16 cellular contexts compared by ENCODE assay signal in genomic region chr1:1157033-1157365, GRCh38. TPM values are rescaled to one million over a fixed set of nuclear protein-coding genes. Genes with fewer than 3 reads are reported as not detected.
DNase-seq lines count a peak whose midpoint lies in the region; ATAC-seq and TF ChIP-seq lines count a peak whose summit lies in the region.
"Had no signal": no experiment of that assay in that cellular context is flagged by ENCODE, and none has a peak within 500 bp of the region (broad histone marks: within the 10 kb centered on the region; RNA-seq: fewer than 3 reads in every experiment).

No MANE protein-coding gene starts in this region.

- H3K9me3 Mint-ChIP-seq in activated CD4-positive, alpha-beta T cell treated with anti-CD3 and anti-CD28 coated beads for 36 hours (ENCODE audit: low read depth) = peaks cover 23% of the 10 kb centered on the region
- H3K9me3 Mint-ChIP-seq in H9 = peaks cover 29 to 36% of the 10 kb centered on the region in 2 experiments

- no peak overlapping the region for H2BK20ac ChIP-seq in H9 (ENCODE audit: low read depth, low read length, poor library complexity, severe bottlenecking)

- H3K18ac ChIP-seq in H9 (ENCODE audit: insufficient read length, low read depth, low read length) (no peak overlapping the region), neuronal stem cell (ENCODE audit: low read length) (peak overlapping the region; percentile 94)

- H3K27ac Mint-ChIP-seq in activated CD4-positive, alpha-beta T cell treated with anti-CD3 and anti-CD28 coated beads for 36 hours = no peak overlapping the region
- H3K27ac Mint-ChIP-seq in H9 = no peak overlapping the region; a peak in 1 of 7 replicates

- CTCF ChIA-PET in activated CD4-positive, alpha-beta T cell treated with anti-CD3 and anti-CD28 coated beads for 36 hours (lab: Charles Lee) = no interaction called here

- H2BK5ac ChIP-seq in H9 (ENCODE audit: insufficient read length, low read length) = no peak overlapping the region
- H2BK5ac ChIP-seq in neuronal stem cell (ENCODE audit: low read length) = no peak overlapping the region

- no peaks in the 10 kb centered on the region for H3K36me3 Mint-ChIP-seq in activated CD4-positive, alpha-beta T cell treated with anti-CD3 and anti-CD28 coated beads for 36 hours (ENCODE audit: low read depth)
- peaks cover 6 to 20% (median 17%) of the 10 kb centered on the region in 3 experiments; a peak in 6 of 7 replicates for H3K36me3 Mint-ChIP-seq in H9 (ENCODE audit: insufficient read depth in 1 of 3, low read depth in 3 of 3)

- H3K14ac ChIP-seq in H9 (ENCODE audit: insufficient read depth, low read length) (no peak overlapping the region; the same call in 1 of the 2 replicates), neuronal stem cell (ENCODE audit: low read length) (peak overlapping the region; percentile 56)

- no peaks in the 10 kb centered on the region for H3K27me3 Mint-ChIP-seq in activated CD4-positive, alpha-beta T cell treated with anti-CD3 and anti-CD28 coated beads for 36 hours
- peaks cover 39% of the 10 kb centered on the region for H3K27me3 Mint-ChIP-seq in H9 (ENCODE audit: low read depth)

- H3K79me1 ChIP-seq in H9 (ENCODE audit: insufficient read depth, low read depth, low read length, poor library complexity, severe bottlenecking) (no peaks in the 10 kb centered on the region), neuronal stem cell (ENCODE audit: low read depth, low read length) (peaks cover 1% of the 10 kb centered on the region)

- H3K23ac ChIP-seq in H9 (ENCODE audit: insufficient read length, low read depth, low read length) (no peak overlapping the region), neuronal stem cell (ENCODE audit: low read depth, low read length, poor library complexity) (peak overlapping the region; percentile 85)

- H2AK5ac ChIP-seq in H9 (ENCODE audit: insufficient read length, low read length) (no peak overlapping the region), neuronal stem cell (ENCODE audit: low read depth, low read length) (peak overlapping the region; percentile 98)

- H3K36me3 ChIP-seq in neuronal stem cell (replicated peaks in 1 of 2; ENCODE audit: control insufficient read depth in 2 of 2, insufficient read depth in 2 of 2, low read length in 2 of 2) = no peaks in the 10 kb centered on the region
- H3K36me3 ChIP-seq: cardiac muscle cell, heart right ventricle, tibial nerve had no signal

- H3K4me3 Mint-ChIP-seq in activated CD4-positive, alpha-beta T cell treated with anti-CD3 and anti-CD28 coated beads for 36 hours = peak overlapping the region; percentile 30
- peak overlapping the region; percentile 22 to 53; a peak in 4 of 5 replicates for H3K4me3 Mint-ChIP-seq in H9

- H4K8ac ChIP-seq in H9 (replicated peaks; ENCODE audit: insufficient read length, low read depth, low read length) (no peak overlapping the region), neuronal stem cell (ENCODE audit: low read depth, low read length) (peak overlapping the region; percentile 43)

- no peak overlapping the region for H3K56ac ChIP-seq in H9 (ENCODE audit: insufficient read length, low read depth, low read length)

- H3K27me3 ChIP-seq in H9 (ENCODE audit: insufficient read depth, low read length) (no peaks in the 10 kb centered on the region), neuronal stem cell (ENCODE audit: control insufficient read depth in 3 of 3, insufficient read depth in 3 of 3, low read depth in 1 of 3, low read length in 3 of 3) (no peaks in the 10 kb centered on the region)
- H3K27me3 ChIP-seq: cardiac muscle cell had no signal

- POLR2A ChIA-PET in activated CD4-positive, alpha-beta T cell treated with anti-CD3 and anti-CD28 coated beads for 36 hours (lab: Charles Lee) = no interaction called here

- intact Hi-C loops in activated CD4-positive, alpha-beta T cell treated with anti-CD3 and anti-CD28 coated beads for 36 hours (cut with DNase I, micrococcal nuclease) = loop anchor here in 1 of 2 experiments (1.0 to 2.0 kb wide), 2 partner anchors 41 to 44 kb away; partner anchors contain the start of gene C1orf159

- H2BK15ac ChIP-seq in H9 (ENCODE audit: low read depth, low read length) (no peak overlapping the region), neuronal stem cell (ENCODE audit: low read length) (peak overlapping the region; percentile 85)

- H3K9ac ChIP-seq in H9 (ENCODE audit: extremely low read depth, insufficient read length, low read length) (no peak overlapping the region), neuronal stem cell (ENCODE audit: low read depth, low read length, poor library complexity) (no peak overlapping the region)

- H3K79me2 ChIP-seq in H9 (ENCODE audit: insufficient read depth, low read length) = no peaks in the 10 kb centered on the region

- H3K4me1 ChIP-seq in H9 (ENCODE audit: insufficient read depth, low read length) (no peaks in the 10 kb centered on the region), neuronal stem cell (ENCODE audit: control insufficient read depth in 2 of 2, insufficient read depth in 1 of 2, low read depth in 1 of 2, low read length in 2 of 2) (peaks cover 5 to 12% of the 10 kb centered on the region in 2 donors)

- H3K23me2 ChIP-seq in H9 (ENCODE audit: insufficient read length, low read depth, low read length, poor library complexity, severe bottlenecking) = peaks cover 5% of the 10 kb centered on the region

- no peak overlapping the region for H3T11ph ChIP-seq in H9 (ENCODE audit: low read length)

- H3K4me2 ChIP-seq in H9 (ENCODE audit: insufficient read depth, insufficient read length, low read length) (no peak overlapping the region), neuronal stem cell (ENCODE audit: insufficient read depth, low read length, poor library complexity, severe bottlenecking) (no peak overlapping the region)

- H2BK12ac ChIP-seq in H9 (ENCODE audit: insufficient read length, low read depth, low read length) (no peak overlapping the region), neuronal stem cell (ENCODE audit: low read length) (no peak overlapping the region)

- H4K20me1 ChIP-seq in H9 (ENCODE audit: control insufficient read depth, insufficient read depth, insufficient read length) = no peaks in the 10 kb centered on the region

- no peak overlapping the region for H2AFZ ChIP-seq in H9 (ENCODE audit: low read length)
- H2AFZ ChIP-seq in neuronal stem cell (ENCODE audit: low read length) = no peak overlapping the region

- no peaks in the 10 kb centered on the region for H3K4me1 Mint-ChIP-seq in activated CD4-positive, alpha-beta T cell treated with anti-CD3 and anti-CD28 coated beads for 36 hours
- peaks cover 0 to 10% of the 10 kb centered on the region in 2 experiments; a peak in 3 of 4 replicates for H3K4me1 Mint-ChIP-seq in H9

- ATAC-seq in activated CD4-positive, alpha-beta T cell treated with anti-CD3 and anti-CD28 coated beads for 36 hours = no peak
- no peak for ATAC-seq in GM18511 (IDR thresholded peaks at IDR 0.05; ENCODE audit: unreplicated experiment)

- no peak overlapping the region for H3K4me3 ChIP-seq in neuronal stem cell (ENCODE audit: low read length in 2 of 2)

- H2BK120ac ChIP-seq in H9 (ENCODE audit: low read depth, low read length, poor library complexity, severe bottlenecking) (no peak overlapping the region), neuronal stem cell (ENCODE audit: low read depth, low read length) (no peak overlapping the region)

- WGBS in H9 (ENCODE audit: extremely low coverage, insufficient read length, low lambda C conversion rate) = no CpG with 5 or more reads among the region's 9 CpGs
- no CpG with 5 or more reads among the region's 9 CpGs for WGBS in neuronal stem cell (ENCODE audit: extremely low coverage in 2 of 2, insufficient read length in 2 of 2, insufficient replicate concordance in 1 of 2), 2 donors

- H4K91ac ChIP-seq in H9 (ENCODE audit: insufficient read length, low read depth, low read length) (no peak overlapping the region), neuronal stem cell (ENCODE audit: low read depth, low read length, poor library complexity) (no peak overlapping the region)

- no peak for DNase-seq in activated CD4-positive, alpha-beta T cell treated with anti-CD3 and anti-CD28 coated beads for 36 hours
- no peak for DNase-seq in activated CD4-positive, alpha-beta T cell treated with anti-CD3 and anti-CD28 coated beads for 4 hours
- DNase-seq in H9 (no peak), neuronal stem cell (ENCODE audit: low spot score) (no peak), MV-4-11 (lab: John Stamatoyannopoulos, UW) (no peak)
- DNase-seq in effector CD8-positive, alpha-beta T cell (lab: John Stamatoyannopoulos, UW) = no peak
- DNase-seq: NCI-H510A treated with DMSO at 0.1 percent for 48 hours had no signal

- no peak overlapping the region for H4K5ac ChIP-seq in H9 (ENCODE audit: insufficient read length, low read depth, low read length)

- H3K9me3 ChIP-seq in H9 (ENCODE audit: control insufficient read depth, low read depth, low read length) (no peaks in the 10 kb centered on the region), neuronal stem cell (replicated peaks in 1 of 2; ENCODE audit: control insufficient read depth in 2 of 2, insufficient read depth in 1 of 2, low read depth in 1 of 2, low read length in 2 of 2) (peaks cover 3 to 7% of the 10 kb centered on the region in 2 donors)

- no peak for TF ChIP-seq CTCF in H9 (conservative IDR thresholded peaks at IDR 0.05)

- no peak overlapping the region for H3K4ac ChIP-seq in H9 (ENCODE audit: low read depth, low read length)
- peak overlapping the region; percentile 76 for H3K4ac ChIP-seq in neuronal stem cell (ENCODE audit: low read length)

- H3K27ac ChIP-seq in H9 (ENCODE audit: insufficient read length, low read depth, low read length) (no peak overlapping the region), cingulate gyrus (ENCODE audit: low read depth, low read length) (peak overlapping the region; percentile 69), neuronal stem cell (replicated peaks; ENCODE audit: low read length) (no peak overlapping the region)

RNA-seq across cellular contexts. Expression of gene TTLL10, which starts 16.7 kb away (rescaled TPM):
- total RNA-seq in activated CD4-positive, alpha-beta T cell treated with anti-CD3 and anti-CD28 coated beads for 36 hours = not detected
- 0.68 and 0.79 TPM in 2 replicates for total RNA-seq in H9 (2021)
- 1.3 TPM for polyA plus RNA-seq in neuronal stem cell (2013, experiment 1 of 2)
- 1.3 TPM for polyA plus RNA-seq in neuronal stem cell (2013, experiment 2 of 2)
- total RNA-seq: A172, cardiac muscle cell, epithelial cell of proximal tubule, left lobe of liver, smooth muscle cell, tibial nerve had no signal
- polyA plus RNA-seq: smooth muscle cell had no signal

RNA-seq across cellular contexts. Expression of gene C1orf159, which starts 41.1 kb away (rescaled TPM):
- 10 to 100 TPM; 11.3 to 13.5 TPM for total RNA-seq in activated CD4-positive, alpha-beta T cell treated with anti-CD3 and anti-CD28 coated beads for 36 hours
- 10.1 and 12.3 TPM in 2 replicates for total RNA-seq in H9 (2021)
- polyA plus RNA-seq in neuronal stem cell (2013, experiment 1 of 2) = 12.3 TPM
- 11.7 TPM for polyA plus RNA-seq in neuronal stem cell (2013, experiment 2 of 2)

RNA-seq across cellular contexts. Expression of gene TNFRSF18, which starts 49.4 kb away (rescaled TPM):
- total RNA-seq in activated CD4-positive, alpha-beta T cell treated with anti-CD3 and anti-CD28 coated beads for 36 hours = 100 to 1,000 TPM in 1 of 2 experiments, 10 to 100 TPM in 1; 95.0 to 164 TPM
- 1.9 and 2.0 TPM in 2 replicates for total RNA-seq in H9 (2021)
- polyA plus RNA-seq in neuronal stem cell (2013, experiment 1 of 2) = 0.21 TPM
- polyA plus RNA-seq in neuronal stem cell (2013, experiment 2 of 2) = 0.36 TPM
- total RNA-seq: A172, cardiac muscle cell, left lobe of liver had no signal

RNA-seq across cellular contexts. Expression of gene TNFRSF4, which starts 57.0 kb away (rescaled TPM):
- total RNA-seq in activated CD4-positive, alpha-beta T cell treated with anti-CD3 and anti-CD28 coated beads for 36 hours = 100 to 1,000 TPM; 340 to 418 TPM
- 0.24 and 0.33 TPM in 2 replicates for total RNA-seq in H9 (2021)
- 0.06 TPM for polyA plus RNA-seq in neuronal stem cell (2013, experiment 1 of 2)
- 0.08 TPM for polyA plus RNA-seq in neuronal stem cell (2013, experiment 2 of 2)
- total RNA-seq: A172, cardiac muscle cell, smooth muscle cell had no signal
- polyA plus RNA-seq: cardiac muscle cell, smooth muscle cell had no signal

Comparison
In these comparisons a context has a peak if more than half of its experiments do, and no peak if none do; other contexts are left out.
1. RNA of gene TNFRSF18, which starts 49.4 kb away (total RNA-seq): 95.0 to 164 TPM in activated CD4-positive, alpha-beta T cell treated with anti-CD3 and anti-CD28 coated beads for 36 hours; 1.9 to 2.0 TPM in H9; every median in the first group is over 10 times any median in the second.